ENCODE assay signal across 9 cellular contexts in genomic region chr3:59573911-59574310, GRCh38.
A peak's percentile ranks its signal among the peaks of the same experiment; 100 is the strongest.
DNase-seq lines count a peak whose midpoint lies in the region; ATAC-seq, FAIRE-seq and TF ChIP-seq lines count a peak whose summit lies in the region.
"Had no signal": no experiment of that assay in that cellular context is flagged by ENCODE, and none has a peak within 500 bp of the region (broad histone marks: within the 10 kb centered on the region; RNA-seq: fewer than 3 reads in every experiment).

No MANE protein-coding gene starts in this region.

- TF ChIP-seq CTCF in epithelial cell of esophagus (IDR thresholded peaks at IDR 0.05; ENCODE audit: insufficient read depth, low read depth, low read length, missing control alignments), result no peak

- peak; percentile 50 for DNase-seq in AG08396 (ENCODE audit: low spot score)
- peak; percentile 51 for DNase-seq in NCI-H460 (ENCODE audit: extremely low read depth, low read depth)
- DNase-seq in epithelial cell of esophagus (ENCODE audit: low read depth), result peak; percentile 87
- DNase-seq in mucosa of gallbladder (ENCODE audit: low spot score), result peak; percentile 75
- DNase-seq in activated CD8-positive, alpha-beta memory T cell treated with anti-CD3 and anti-CD28 coated beads for 24 hours, result no peak
- DNase-seq in RCC 7860 (ENCODE audit: low spot score), result no peak

- no peak overlapping the region for H3K4me3 ChIP-seq in epithelial cell of esophagus (ENCODE audit: low read length)
- H3K4me3 ChIP-seq: BLaER1 treated with 17β-estradiol and CSF1 and Interleukin-3, amounts not matched to agents 10 nM and 100 nM had no signal

- ATAC-seq in GM21825 (IDR thresholded peaks at IDR 0.05; ENCODE audit: unreplicated experiment), result no peak
- ATAC-seq in HG03354 (IDR thresholded peaks at IDR 0.05; ENCODE audit: poor library complexity, severe bottlenecking, unreplicated experiment), result no peak

- no peak for FAIRE-seq in RCC 7860 (lab: Jason Lieb, UNC)

Comparison
In these comparisons a context has a peak if more than half of its experiments do, and no peak if none do; other contexts are left out.
1. DNase-seq: peak in AG08396 (single experiment), NCI-H460 (single experiment), epithelial cell of esophagus (single experiment) and mucosa of gallbladder (single experiment); none in activated CD8-positive, alpha-beta memory T cell treated with anti-CD3 and anti-CD28 coated beads for 24 hours (single experiment) and RCC 7860 (single experiment).